Comparison of ENCODE assay signal across 1 cellular context in genomic region chr17:36755586-36755985, GRCh38.
TF ChIP-seq lines count a peak whose summit lies in the region.

No MANE protein-coding gene starts in this region.

TF ChIP-seq in GM23338, 12 proteins besides CTCF, POLR2A, EP300 and RAD21 (continued from another document):
- no peak for TF ChIP-seq REST (IDR thresholded peaks at IDR 0.05; ENCODE audit: unreplicated experiment)
- TF ChIP-seq ZNF331 (CRISPR knock-in tag; IDR thresholded peaks at IDR 0.05; ENCODE audit: low read depth): no peak
TF ChIP-seq in GM23338: peak in this region for 0.
